17 cellular contexts compared by ENCODE assay signal in genomic region chr5:172692451-172692850, GRCh38.
"Had no signal": no experiment of that assay in that cellular context is flagged by ENCODE, and none has a peak within 500 bp of the region (broad histone marks: within the 10 kb centered on the region; RNA-seq: fewer than 3 reads in every experiment).

No MANE protein-coding gene starts in this region.

- H3K27me3 ChIP-seq: brain microvascular endothelial cell, neutrophil, suprapubic skin had no signal

- H3K27ac ChIP-seq: brain microvascular endothelial cell, neutrophil, suprapubic skin, WERI-Rb-1 had no signal

- H3K4me3 ChIP-seq: lung, skin epidermis, suprapubic skin had no signal

- H3K36me3 ChIP-seq: brain microvascular endothelial cell, neutrophil, suprapubic skin had no signal

- ATAC-seq: activated CD4-positive, alpha-beta T cell treated with anti-CD3 and anti-CD28 coated beads for 36 hours; activated CD8-positive, alpha-beta T cell treated with anti-CD3 and anti-CD28 coated beads for 36 hours; activated naive CD4-positive, alpha-beta T cell treated with anti-CD3 and anti-CD28 coated beads, Interleukin-2, amount 50 U/mL, for 72 hours; naive thymus-derived CD4-positive, alpha-beta T cell; stimulated activated naive CD8-positive, alpha-beta T cell treated with anti-CD3 and anti-CD28 coated beads, Interleukin-15, Interleukin-2, amounts not matched to agents 100 U/mL and 50 U/mL, for 24 hours; T-helper 17 cell had no signal

- H3K9me3 ChIP-seq: neutrophil, suprapubic skin had no signal

- DNase-seq: activated CD4-positive, alpha-beta T cell treated with anti-CD3 and anti-CD28 coated beads for 36 hours; activated CD8-positive, alpha-beta T cell treated with anti-CD3 and anti-CD28 coated beads for 36 hours; activated gamma-delta T cell; activated T-cell treated with anti-CD3 and anti-CD28 coated beads, Interleukin-2, amount 50 U/mL, for 48 hours; brain microvascular endothelial cell; hypothalamus; naive thymus-derived CD4-positive, alpha-beta T cell; retina; stimulated activated naive CD8-positive, alpha-beta T cell treated with anti-CD3 and anti-CD28 coated beads, Interleukin-15, Interleukin-2, amounts not matched to agents 100 U/mL and 50 U/mL, for 24 hours; T-helper 17 cell; WERI-Rb-1 had no signal

- FAIRE-seq: endometrium had no signal
